Comparison of ENCODE assay signal across 9 cellular contexts in genomic region chr1:161739865-161740566, GRCh38. TPM values are rescaled to one million over a fixed set of nuclear protein-coding genes. Genes with fewer than 3 reads are reported as not detected.
DNase-seq lines count a peak whose midpoint lies in the region; ATAC-seq and TF ChIP-seq lines count a peak whose summit lies in the region.
"Had no signal": no experiment of that assay in that cellular context is flagged by ENCODE, and none has a peak within 500 bp of the region (broad histone marks: within the 10 kb centered on the region; RNA-seq: fewer than 3 reads in every experiment).

No MANE protein-coding gene starts in this region.

- no peaks in the 10 kb centered on the region for H3K36me3 ChIP-seq in psoas muscle (ENCODE audit: insufficient read depth in 1 of 2, low read depth in 1 of 2)
- no peaks in the 10 kb centered on the region for H3K36me3 ChIP-seq in neural progenitor cell

- no peaks in the 10 kb centered on the region for H4K20me1 ChIP-seq in neural progenitor cell (ENCODE audit: low read depth)

- H3K79me2 ChIP-seq in neural progenitor cell (ENCODE audit: low read depth) = no peaks in the 10 kb centered on the region

- ATAC-seq in GM19324 (IDR thresholded peaks at IDR 0.05; ENCODE audit: low FRiP score, unreplicated experiment) = peak; percentile 32
- peak; percentile 38 to 39 for ATAC-seq in left cardiac atrium
- no peak for ATAC-seq in psoas muscle
- ATAC-seq: foreskin keratinocyte had no signal

- H2AFZ ChIP-seq in neural progenitor cell (replicated peaks) = no peak overlapping the region

- H3K4me3 ChIP-seq in psoas muscle (no peak overlapping the region), neural progenitor cell (no peak overlapping the region)

- H3K4me2 ChIP-seq in neural progenitor cell = no peak overlapping the region

- peaks cover 12% of the 10 kb centered on the region for H3K27me3 Mint-ChIP-seq in neural progenitor cell (ENCODE audit: insufficient read depth, low read depth)

- no peaks in the 10 kb centered on the region for H3K9me3 Mint-ChIP-seq in neural progenitor cell

- DNase-seq in NOMO-1 treated with dmso at 0.1 percent for 144 hours (lab: John Stamatoyannopoulos, UW; ENCODE audit: unreplicated experiment) = peak; percentile 24
- DNase-seq in left cardiac atrium = peak; percentile 23
- peak in 16 of 49 donors; percentile 2 to 44 (median 13) for DNase-seq in substantia nigra (lab: John Stamatoyannopoulos, UW)
- DNase-seq in psoas muscle = no peak
- DNase-seq in neural progenitor cell (ENCODE audit: low spot score) = no peak
- no peak for DNase-seq in dermis blood vessel endothelial cell
- DNase-seq: foreskin keratinocyte; stimulated activated naive CD4-positive, alpha-beta T cell treated with Interleukin-2 at 50 U/mL for 16 hours had no signal

- peaks cover 7% of the 10 kb centered on the region for H3F3A ChIP-seq in neural progenitor cell (ENCODE audit: low read depth)

- H3K4me1 Mint-ChIP-seq in neural progenitor cell = peaks cover 7% of the 10 kb centered on the region

- intact Hi-C loops in left cardiac atrium (cut with DNase I) (loop anchor here in 1 of 2 donors (5.0 to 10.0 kb wide), 3 partner anchors 93 to 255 kb away; no protein-coding TSS in a partner anchor), psoas muscle (cut with DNase I) (loop anchor here in 1 of 2 donors (2.0 to 10.0 kb wide), 3 partner anchors 93 to 335 kb away; no protein-coding TSS in a partner anchor)

- no peak overlapping the region for H3K9ac ChIP-seq in neural progenitor cell

- no peak overlapping the region for H3K27ac Mint-ChIP-seq in neural progenitor cell

- H3K27me3 ChIP-seq in psoas muscle (ENCODE audit: insufficient read depth in 3 of 3, low read length in 2 of 3) = peaks cover 0 to 2% (median 0%) of the 10 kb centered on the region in 3 donors
- peaks cover 1% of the 10 kb centered on the region for H3K27me3 ChIP-seq in neural progenitor cell
- H3K27me3 ChIP-seq: foreskin keratinocyte had no signal

- H3K36me3 Mint-ChIP-seq in neural progenitor cell = no peaks in the 10 kb centered on the region

- no peaks in the 10 kb centered on the region for H3K9me3 ChIP-seq in psoas muscle
- H3K9me3 ChIP-seq in neural progenitor cell (ENCODE audit: low read depth) = no peaks in the 10 kb centered on the region

- TF ChIP-seq CTCF in psoas muscle (IDR thresholded peaks at IDR 0.05) (no peak), neural progenitor cell (IDR thresholded peaks at IDR 0.05) (no peak)

- H3K4me3 Mint-ChIP-seq in neural progenitor cell = no peak overlapping the region

- WGBS in psoas muscle, 3 donors = 67 to 75% (median 70%) methylated on average over 8 of the region's 8 CpGs

- H3K4me1 ChIP-seq in psoas muscle (no peaks in the 10 kb centered on the region), neural progenitor cell (no peaks in the 10 kb centered on the region)

- H3K27ac ChIP-seq in substantia nigra (ENCODE audit: low read depth, low read length, poor library complexity, severe bottlenecking) = peak overlapping the region; percentile 1
- no peak overlapping the region for H3K27ac ChIP-seq in psoas muscle
- H3K27ac ChIP-seq in neural progenitor cell = no peak overlapping the region
- H3K27ac ChIP-seq: foreskin keratinocyte had no signal

RNA-seq across cellular contexts. Expression of gene DUSP12, which starts 9.6 kb away (rescaled TPM):
- 10 to 100 TPM; 10.9 to 12.0 TPM for total RNA-seq in left cardiac atrium
- 10 to 100 TPM in 1 of 4 donors, 1 to 10 TPM in 3; 4.4 to 10.9 (median 5.6) TPM for total RNA-seq in psoas muscle
- polyA plus RNA-seq in psoas muscle = 10 to 100 TPM in 2 of 3 donors, 1 to 10 TPM in 1; 9.9 to 15.3 (median 10.6) TPM
- total RNA-seq in neural progenitor cell (ENCODE audit: low replicate concordance) = 66.5 and 81.1 TPM in 2 replicates
- 25.4 and 41.0 TPM in 2 replicates for total RNA-seq in dermis blood vessel endothelial cell

RNA-seq across cellular contexts. Expression of gene FCRLB, which starts 18.7 kb away (rescaled TPM):
- total RNA-seq in left cardiac atrium (under 1 TPM; 0.24 to 0.77 TPM), psoas muscle (under 1 TPM; 0.13 to 0.58 (median 0.29) TPM), neural progenitor cell (ENCODE audit: low replicate concordance) (0.19 TPM in 1 of 2 replicates, not detected in the other), dermis blood vessel endothelial cell (0.51 and 0.56 TPM in 2 replicates)
- polyA plus RNA-seq in psoas muscle = under 1 TPM in 2 of 3 donors, not detected in 1; 0.06 to 0.25 TPM

RNA-seq across cellular contexts. Expression of gene ATF6, which starts 26.1 kb away (rescaled TPM):
- total RNA-seq in left cardiac atrium = 10 to 100 TPM; 14.4 to 20.3 TPM
- 10 to 100 TPM; 11.0 to 17.1 (median 13.8) TPM for total RNA-seq in psoas muscle
- polyA plus RNA-seq in psoas muscle = 10 to 100 TPM in 1 of 3 donors, 1 to 10 TPM in 2; 6.4 to 10.6 (median 8.6) TPM
- total RNA-seq in neural progenitor cell (ENCODE audit: low replicate concordance) = 22.3 and 31.7 TPM in 2 replicates
- total RNA-seq in dermis blood vessel endothelial cell = 65.0 and 73.6 TPM in 2 replicates

RNA-seq across cellular contexts. Expression of gene FCRLA, which starts 33.0 kb away (rescaled TPM):
- under 1 TPM in 1 of 2 donors, not detected in 1; 0.12 TPM for total RNA-seq in left cardiac atrium
- under 1 TPM in 3 of 4 donors, not detected in 1; 0.36 to 0.90 (median 0.49) TPM for total RNA-seq in psoas muscle
- polyA plus RNA-seq in psoas muscle = under 1 TPM in 2 of 3 donors, not detected in 1; 0.10 to 0.17 TPM
- total RNA-seq in neural progenitor cell (ENCODE audit: low replicate concordance) = not detected in 2 replicates
- 0.17 TPM in 1 of 2 replicates, not detected in the other for total RNA-seq in dermis blood vessel endothelial cell

Comparison
In these comparisons a context has a peak if more than half of its experiments do, and no peak if none do; other contexts are left out.
1. ATAC-seq: peak in GM19324 (single experiment) and left cardiac atrium (2 of 2); none in psoas muscle (0 of 4).
2. DNase-seq: peak in NOMO-1 treated with dmso at 0.1 percent for 144 hours (single experiment) and left cardiac atrium (single experiment); none in psoas muscle (0 of 2), neural progenitor cell (single experiment) and dermis blood vessel endothelial cell (single experiment).